10 cellular contexts compared by ENCODE assay signal in genomic region chr3:99929409-99930139, GRCh38.
A peak's percentile ranks its signal among the peaks of the same experiment; 100 is the strongest.
DNase-seq lines count a peak whose midpoint lies in the region; ATAC-seq and TF ChIP-seq lines count a peak whose summit lies in the region.
"Had no signal": no experiment of that assay in that cellular context is flagged by ENCODE, and none has a peak within 500 bp of the region (broad histone marks: within the 10 kb centered on the region; RNA-seq: fewer than 3 reads in every experiment).

No MANE protein-coding gene starts in this region.

- intact Hi-C loops in tibial artery (cut with DNase I; ENCODE audit: low total_unique reads) = no loop called here
- intact Hi-C loops in A673 (cut with micrococcal nuclease; ENCODE audit: unreplicated experiment) = no loop called here

- H3K9me3 ChIP-seq in tibial artery (no peaks in the 10 kb centered on the region), A673 (ENCODE audit: low read depth, low read length, poor library complexity, severe bottlenecking) (no peaks in the 10 kb centered on the region)

- no TSS peak for BruUV-seq in A673 (replicated peaks; lab: Mats Ljungman, UMichigan)

- H3K36me3 ChIP-seq in tibial artery (no peaks in the 10 kb centered on the region), A673 (ENCODE audit: insufficient read depth, low read length, poor library complexity, severe bottlenecking) (no peaks in the 10 kb centered on the region)

- no peak for ATAC-seq in GM18502 (IDR thresholded peaks at IDR 0.05; ENCODE audit: poor library complexity, unreplicated experiment)

- CTCF ChIA-PET in A673 (lab: Charles Lee) = no interaction called here

- H3K27ac ChIP-seq in caudate nucleus (ENCODE audit: low read depth, low read length) (peak overlapping the region; percentile 14), tibial artery (peak overlapping the region; percentile 65 to 72), A673 (ENCODE audit: low read depth, low read length, poor library complexity, severe bottlenecking) (no peak overlapping the region)

- peaks cover 0 to 71% (median 27%) of the 10 kb centered on the region in 4 donors for H3K4me1 ChIP-seq in tibial artery
- peaks cover 3% of the 10 kb centered on the region for H3K4me1 ChIP-seq in A673 (ENCODE audit: insufficient read depth, low read length, poor library complexity, severe bottlenecking)

- H3K4me3 ChIP-seq in tibial artery (no peak overlapping the region), A673 (ENCODE audit: low read depth, low read length, poor library complexity, severe bottlenecking) (no peak overlapping the region)
- H3K4me3 ChIP-seq: lung had no signal

- no peaks in the 10 kb centered on the region for H3K27me3 ChIP-seq in tibial artery
- no peaks in the 10 kb centered on the region for H3K27me3 ChIP-seq in A673 (replicated peaks; ENCODE audit: insufficient read depth, low read depth, low read length, poor library complexity)

- DNase-seq in NCI-H1092 treated with DMSO at 0.1 percent for 48 hours (lab: John Stamatoyannopoulos, UW) (peak; percentile 46), caudate nucleus (lab: John Stamatoyannopoulos, UW) (peak in 1 of 61 donors; percentile 52), kidney tubule cell (ENCODE audit: low spot score) (peak; percentile 9), tibial artery (peak in 1 of 2 donors; percentile 47), A673 (ENCODE audit: low spot score) (no peak), NCI-H524 (lab: John Stamatoyannopoulos, UW) (no peak), retina (no peak)
- DNase-seq: activated CD4-positive, alpha-beta T cell treated with anti-CD3 and anti-CD28 coated beads, Interleukin-2, amount 50 U/mL, for 1 hour had no signal

- TF ChIP-seq CTCF in tibial artery (IDR thresholded peaks at IDR 0.05) (no peak), A673 (conservative IDR thresholded peaks at IDR 0.05; ENCODE audit: low read depth, low read length) (no peak)

- POLR2A ChIA-PET in A673 (lab: Charles Lee; ENCODE audit: low non-redundant PET) = no interaction called here

Comparison
In these comparisons a context has a peak if more than half of its experiments do, and no peak if none do; other contexts are left out.
1. DNase-seq: peak in NCI-H1092 treated with DMSO at 0.1 percent for 48 hours (single experiment) and kidney tubule cell (single experiment); none in A673 (single experiment), NCI-H524 (0 of 2) and retina (single experiment).